ENCODE assay signal across 29 cellular contexts in genomic region chr10:107733328-107733727, GRCh38.
DNase-seq lines count a peak whose midpoint lies in the region; TF ChIP-seq lines count a peak whose summit lies in the region.
"Had no signal": no experiment of that assay in that cellular context is flagged by ENCODE, and none has a peak within 500 bp of the region (broad histone marks: within the 10 kb centered on the region; RNA-seq: fewer than 3 reads in every experiment).

No MANE protein-coding gene starts in this region.

- DNase-seq in GM23248 (peak; percentile 83), SJSA1 (ENCODE audit: low read depth in 1 of 2, low spot score in 2 of 2) (peak in 1 of 2 experiments; percentile 89), fibroblast of peridontal ligament (ENCODE audit: extremely low read depth) (peak; percentile 71), MM.1S (no peak), lower leg skin (ENCODE audit: low spot score in 2 of 2) (no peak), dorsolateral prefrontal cortex (no peak)
- no peak for DNase-seq in activated CD4-positive, alpha-beta T cell treated with anti-CD3 and anti-CD28 coated beads for 48 hours
- DNase-seq: activated CD4-positive, alpha-beta memory T cell treated with anti-CD3 and anti-CD28 coated beads, Interleukin-2, amount 10 ng/mL, durations not matched to agents 7 days and 5 days; activated CD4-positive, alpha-beta T cell treated with anti-CD3 and anti-CD28 coated beads for 1 hour; activated CD8-positive, alpha-beta memory T cell treated with anti-CD3 and anti-CD28 coated beads, Interleukin-2, amount 50 U/mL, for 48 hours; activated naive CD4-positive, alpha-beta T cell treated with anti-CD3 and anti-CD28 coated beads, Interleukin-2, amount 50 U/mL, for 16 hours; amniotic stem cell; CD8-positive, alpha-beta T cell; glutamatergic neuron; GOT3; KG1; left lung; NCI-H1417 treated with DMSO at 0.1 percent for 48 hours; NCI-H2081; NCI-H2227 treated with DMSO at 0.1 percent for 48 hours; NCI-H526; OCI-M1; pancreas; small intestine; stimulated activated naive CD4-positive, alpha-beta T cell; T-helper 2 cell; upper lobe of right lung had no signal

- H3K9me2 ChIP-seq in GM23248 (ENCODE audit: insufficient read depth) (no peaks in the 10 kb centered on the region), MM.1S (replicated peaks; ENCODE audit: insufficient read depth, low read length) (no peaks in the 10 kb centered on the region)

- no peaks in the 10 kb centered on the region for H4K20me1 ChIP-seq in GM23248 (ENCODE audit: insufficient read depth)
- H4K20me1 ChIP-seq in MM.1S (ENCODE audit: insufficient read depth, low read length): no peaks in the 10 kb centered on the region

- H3K9me3 ChIP-seq in GM23248 (ENCODE audit: low read depth) (no peaks in the 10 kb centered on the region), SJSA1 (replicated peaks) (0 out of 2 replicates have a peak, but pooled peaks cover 2% of the 10 kb centered on the region), MM.1S (replicated peaks; ENCODE audit: insufficient read depth, low read length) (no peaks in the 10 kb centered on the region)
- H3K9me3 ChIP-seq: pancreas had no signal

- no peaks in the 10 kb centered on the region for H3K36me3 ChIP-seq in ACC112 (ENCODE audit: insufficient read depth, low read length)
- H3K36me3 ChIP-seq in GM23248 (ENCODE audit: low read depth): no peaks in the 10 kb centered on the region
- H3K36me3 ChIP-seq in SJSA1: no peaks in the 10 kb centered on the region
- H3K36me3 ChIP-seq in MM.1S (replicated peaks; ENCODE audit: insufficient read depth, low read length): no peaks in the 10 kb centered on the region
- H3K36me3 ChIP-seq: left lung, neural progenitor cell, pancreas, upper lobe of right lung had no signal

- peak overlapping the region; percentile 60 for H2AFZ ChIP-seq in ACC112 (ENCODE audit: low read length, unreplicated experiment)
- peak overlapping the region; percentile 43 for H2AFZ ChIP-seq in GM23248
- no peak overlapping the region for H2AFZ ChIP-seq in MM.1S (ENCODE audit: low read length)
- H2AFZ ChIP-seq: neural progenitor cell had no signal

- TF ChIP-seq CTCF in MM.1S (IDR thresholded peaks at IDR 0.05; ENCODE audit: low read length): no peak
- TF ChIP-seq CTCF in lower leg skin (IDR thresholded peaks at IDR 0.05): no peak
- TF ChIP-seq CTCF in dorsolateral prefrontal cortex (IDR thresholded peaks at IDR 0.05 in 54 of 56, conservative IDR thresholded peaks at IDR 0.05 in 2 of 56; ENCODE audit: low read depth in 1 of 56, partially characterized antibody in 56 of 56): no peak

- WGBS in GM23248 (ENCODE audit: low coverage in 1 of 2, low lambda C conversion rate in 2 of 2, missing lambda C conversion rate in 2 of 2), 2 experiments: 0% methylated on average over 1 of the region's 1 CpG
- WGBS in lower leg skin, 2 donors: 48 to 67% methylated on average over 1 of the region's 1 CpG

- H3K4me3 ChIP-seq in ACC112 (ENCODE audit: low read depth, low read length): no peak overlapping the region
- H3K4me3 ChIP-seq in GM23248: peak overlapping the region; percentile 41; the same call in 1 of the 2 replicates
- H3K4me3 ChIP-seq in SJSA1: no peak overlapping the region
- no peak overlapping the region for H3K4me3 ChIP-seq in MM.1S (ENCODE audit: low read length)
- no peak overlapping the region for H3K4me3 ChIP-seq in lower leg skin (ENCODE audit: low read depth, poor library complexity, severe bottlenecking)
- H3K4me3 ChIP-seq in dorsolateral prefrontal cortex: no peak overlapping the region
- H3K4me3 ChIP-seq: left lung, neural progenitor cell, pancreas, upper lobe of right lung had no signal

- H3F3A ChIP-seq in GM23248 (ENCODE audit: insufficient read depth) (peaks cover 26% of the 10 kb centered on the region), MM.1S (ENCODE audit: insufficient read depth, low read length) (no peaks in the 10 kb centered on the region)

- H3K27ac ChIP-seq in ACC112 (ENCODE audit: low read depth, low read length) (peak overlapping the region; percentile 50), GM23248 (peak overlapping the region; percentile 77), SJSA1 (peak overlapping the region; percentile 76), MM.1S (ENCODE audit: low read length) (no peak overlapping the region), dorsolateral prefrontal cortex (no peak overlapping the region)
- H3K27ac ChIP-seq: left lung, neural progenitor cell, pancreas, upper lobe of right lung had no signal

- H3K9ac ChIP-seq in GM23248: peak overlapping the region; percentile 41; the same call in 1 of the 2 replicates
- no peak overlapping the region for H3K9ac ChIP-seq in MM.1S (ENCODE audit: low read length)
- H3K9ac ChIP-seq: neural progenitor cell had no signal

- intact Hi-C loops in lower leg skin (cut with DNase I; ENCODE audit: low total_unique reads): no loop called here
- intact Hi-C loops in dorsolateral prefrontal cortex (cut with DNase I): no loop called here

- H3K4me2 ChIP-seq in GM23248 (ENCODE audit: unreplicated experiment) (peak overlapping the region; percentile 74), MM.1S (ENCODE audit: low read depth, low read length) (no peak overlapping the region)
- H3K4me2 ChIP-seq: neural progenitor cell had no signal

- no peaks in the 10 kb centered on the region for H3K79me2 ChIP-seq in ACC112 (ENCODE audit: control insufficient read depth, insufficient read depth, low read length, unreplicated experiment)
- no peaks in the 10 kb centered on the region for H3K79me2 ChIP-seq in GM23248 (ENCODE audit: insufficient read depth)
- no peaks in the 10 kb centered on the region for H3K79me2 ChIP-seq in MM.1S (ENCODE audit: low read length)

- no peaks in the 10 kb centered on the region for H3K27me3 ChIP-seq in ACC112 (ENCODE audit: insufficient read depth, low read length)
- H3K27me3 ChIP-seq in GM23248 (replicated peaks; ENCODE audit: insufficient read depth): no peaks in the 10 kb centered on the region
- H3K27me3 ChIP-seq in SJSA1 (replicated peaks): no peaks in the 10 kb centered on the region
- no peaks in the 10 kb centered on the region for H3K27me3 ChIP-seq in MM.1S (replicated peaks; ENCODE audit: insufficient read depth, low read length)
- H3K27me3 ChIP-seq in dorsolateral prefrontal cortex: no peaks in the 10 kb centered on the region
- H3K27me3 ChIP-seq: left lung, neural progenitor cell, pancreas, upper lobe of right lung had no signal

- H3K4me1 ChIP-seq in ACC112 (ENCODE audit: control insufficient read depth, insufficient read depth, low read length, unreplicated experiment) (peaks cover 8% of the 10 kb centered on the region), GM23248 (ENCODE audit: insufficient read depth) (peaks cover 18% of the 10 kb centered on the region), SJSA1 (replicated peaks) (peaks cover 27% of the 10 kb centered on the region), MM.1S (ENCODE audit: low read length) (no peaks in the 10 kb centered on the region)
- H3K4me1 ChIP-seq: left lung, neural progenitor cell, pancreas, upper lobe of right lung had no signal

- TF ChIP-seq POLR2A in lower leg skin (IDR thresholded peaks at IDR 0.05): no peak

- in situ Hi-C loops in GM23248 (cut with MboI): no loop called here

Comparison
In these comparisons a context has a peak if more than half of its experiments do, and no peak if none do; other contexts are left out.
1. H3K27ac ChIP-seq: peak in ACC112 (single experiment), GM23248 (single experiment) and SJSA1 (single experiment); none in MM.1S (single experiment) and dorsolateral prefrontal cortex (0 of 59).
2. DNase-seq: peak in GM23248 (single experiment) and fibroblast of peridontal ligament (single experiment); none in MM.1S (single experiment), activated CD4-positive, alpha-beta T cell treated with anti-CD3 and anti-CD28 coated beads for 48 hours (single experiment), lower leg skin (0 of 2) and dorsolateral prefrontal cortex (0 of 10).